ENCODE assay signal across 1 cellular context in the genomic region with DNA sequence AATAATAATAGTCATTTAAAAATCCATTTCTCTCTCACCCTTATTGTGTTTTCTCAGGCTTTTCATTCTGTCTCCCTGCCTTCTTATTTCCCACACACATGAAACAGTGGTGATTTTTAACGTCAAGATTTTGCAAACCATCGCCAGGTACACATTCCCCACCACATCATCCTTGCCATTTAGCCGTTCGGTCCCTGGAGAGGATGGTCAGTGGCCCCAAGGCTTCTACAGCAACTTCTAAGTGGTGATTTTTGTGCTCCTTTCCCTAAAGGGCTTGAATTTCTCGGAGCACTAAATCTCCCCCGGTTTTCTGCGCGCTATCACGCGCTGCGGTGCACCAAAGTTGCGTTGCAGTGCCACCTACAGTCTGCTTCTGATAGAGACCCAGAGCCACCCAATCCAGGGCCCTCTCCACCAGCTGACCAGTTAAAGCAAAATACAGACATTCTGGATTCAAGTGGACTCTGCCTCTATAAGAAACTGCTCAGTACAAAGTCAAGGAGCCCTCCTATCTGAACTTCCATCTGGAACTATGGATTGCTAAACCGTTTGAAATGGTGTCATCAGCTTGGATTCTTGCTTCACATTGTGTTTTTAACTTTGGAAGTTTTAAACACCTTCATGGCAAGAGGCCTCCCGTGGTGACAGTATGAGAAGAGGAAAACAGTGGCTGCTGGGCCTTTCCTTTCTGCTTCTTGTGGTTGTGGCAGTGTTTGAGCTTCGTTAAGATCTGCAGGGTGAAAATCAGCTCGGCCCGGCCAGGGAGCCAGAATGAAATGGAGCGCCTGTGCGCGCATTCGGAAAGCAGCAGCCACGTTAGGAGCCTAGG.
A peak's percentile ranks its signal among the peaks of the same experiment; 100 is the strongest.
TF ChIP-seq lines count a peak whose summit lies in the region.

No MANE protein-coding gene starts in this region.

TF ChIP-seq in HepG2, 621 proteins besides CTCF, POLR2A, EP300 and RAD21 (continued from another document and continues in another):
- TF ChIP-seq, protein P1, sequence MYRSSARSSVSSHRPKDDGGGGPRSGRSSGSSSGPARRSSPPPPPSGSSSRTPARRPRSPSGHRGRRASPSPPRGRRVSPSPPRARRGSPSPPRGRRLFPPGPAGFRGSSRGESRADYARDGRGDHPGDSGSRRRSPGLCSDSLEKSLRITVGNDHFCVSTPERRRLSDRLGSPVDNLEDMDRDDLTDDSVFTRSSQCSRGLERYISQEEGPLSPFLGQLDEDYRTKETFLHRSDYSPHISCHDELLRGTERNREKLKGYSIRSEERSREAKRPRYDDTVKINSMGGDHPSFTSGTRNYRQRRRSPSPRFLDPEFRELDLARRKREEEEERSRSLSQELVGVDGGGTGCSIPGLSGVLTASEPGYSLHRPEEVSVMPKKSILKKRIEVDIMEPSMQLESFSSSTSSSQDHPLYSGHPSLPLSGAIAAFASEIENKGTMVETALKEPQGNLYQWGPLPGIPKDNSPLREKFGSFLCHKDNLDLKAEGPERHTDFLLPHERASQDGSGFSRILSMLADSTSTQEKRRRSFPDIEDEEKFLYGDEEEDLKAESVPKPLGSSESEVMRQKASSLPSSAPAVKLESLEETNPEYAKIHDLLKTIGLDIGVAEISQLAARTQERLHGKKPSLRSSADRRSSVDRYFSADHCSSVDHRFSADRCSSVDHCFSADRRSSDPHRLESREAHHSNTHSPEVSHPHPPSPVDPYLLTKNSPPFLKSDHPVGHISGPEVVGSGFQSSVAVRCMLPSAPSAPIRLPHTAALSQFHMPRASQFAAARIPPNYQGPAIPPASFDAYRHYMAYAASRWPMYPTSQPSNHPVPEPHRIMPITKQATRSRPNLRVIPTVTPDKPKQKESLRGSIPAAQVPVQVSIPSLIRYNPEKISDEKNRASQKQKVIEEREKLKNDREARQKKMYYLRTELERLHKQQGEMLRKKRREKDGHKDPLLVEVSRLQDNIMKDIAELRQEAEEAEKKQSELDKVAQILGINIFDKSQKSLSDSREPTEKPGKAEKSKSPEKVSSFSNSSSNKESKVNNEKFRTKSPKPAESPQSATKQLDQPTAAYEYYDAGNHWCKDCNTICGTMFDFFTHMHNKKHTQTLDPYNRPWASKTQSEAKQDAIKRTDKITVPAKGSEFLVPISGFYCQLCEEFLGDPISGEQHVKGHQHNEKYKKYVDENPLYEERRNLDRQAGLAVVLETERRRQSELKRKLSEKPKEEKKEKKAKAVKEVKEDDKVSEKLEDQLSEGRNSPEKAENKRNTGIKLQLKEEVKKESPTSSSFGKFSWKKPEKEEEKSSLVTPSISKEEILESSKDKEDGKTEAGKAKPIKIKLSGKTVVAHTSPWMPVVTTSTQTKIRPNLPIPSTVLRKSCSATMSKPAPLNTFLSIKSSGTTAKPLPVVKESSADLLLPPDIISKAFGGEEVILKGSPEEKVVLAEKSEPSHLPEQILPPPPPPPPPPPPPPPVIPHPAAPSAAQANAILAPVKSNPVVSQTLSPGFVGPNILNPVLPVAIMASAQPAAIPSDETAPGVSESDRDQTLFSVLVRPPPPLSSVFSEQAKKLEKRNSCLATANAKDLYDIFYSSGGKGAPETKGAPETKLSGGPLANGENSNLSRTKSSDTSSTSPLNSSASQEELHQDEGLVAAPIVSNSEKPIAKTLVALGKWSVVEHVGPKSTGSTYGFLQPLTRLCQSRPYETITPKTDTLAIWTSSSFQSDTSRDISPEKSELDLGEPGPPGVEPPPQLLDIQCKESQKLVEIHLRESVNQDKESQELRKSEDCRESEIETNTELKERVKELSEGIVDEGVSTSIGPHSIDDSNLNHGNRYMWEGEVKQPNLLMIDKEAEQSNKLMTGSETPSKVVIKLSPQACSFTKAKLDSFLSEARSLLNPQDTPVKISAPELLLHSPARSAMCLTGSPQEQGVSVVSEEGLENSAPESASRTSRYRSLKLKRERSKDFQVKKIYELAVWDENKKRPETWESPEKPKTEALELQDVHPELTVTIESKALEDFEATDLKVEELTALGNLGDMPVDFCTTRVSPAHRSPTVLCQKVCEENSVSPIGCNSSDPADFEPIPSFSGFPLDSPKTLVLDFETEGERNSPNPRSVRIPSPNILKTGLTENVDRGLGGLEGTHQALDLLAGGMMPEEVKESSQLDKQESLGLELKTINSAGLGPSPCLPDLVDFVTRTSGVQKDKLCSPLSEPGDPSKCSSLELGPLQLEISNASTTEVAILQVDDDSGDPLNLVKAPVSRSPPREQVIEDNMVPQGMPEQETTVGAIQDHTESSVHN (CRISPR knock-in tag; IDR thresholded peaks at IDR 0.05): no peak
- peak; percentile 70 for TF ChIP-seq ZNF605 (CRISPR knock-in tag; IDR thresholded peaks at IDR 0.05)
- no peak; the same call in 1 of the 2 replicates for TF ChIP-seq MYC (CRISPR knock-in tag; IDR thresholded peaks at IDR 0.05; ENCODE audit: borderline replicate concordance)
- TF ChIP-seq ZNF550 (CRISPR knock-in tag; IDR thresholded peaks at IDR 0.05; ENCODE audit: borderline replicate concordance): no peak
- no peak for TF ChIP-seq NAIF1 (CRISPR knock-in tag; IDR thresholded peaks at IDR 0.05; ENCODE audit: borderline replicate concordance)
- TF ChIP-seq, protein P2, sequence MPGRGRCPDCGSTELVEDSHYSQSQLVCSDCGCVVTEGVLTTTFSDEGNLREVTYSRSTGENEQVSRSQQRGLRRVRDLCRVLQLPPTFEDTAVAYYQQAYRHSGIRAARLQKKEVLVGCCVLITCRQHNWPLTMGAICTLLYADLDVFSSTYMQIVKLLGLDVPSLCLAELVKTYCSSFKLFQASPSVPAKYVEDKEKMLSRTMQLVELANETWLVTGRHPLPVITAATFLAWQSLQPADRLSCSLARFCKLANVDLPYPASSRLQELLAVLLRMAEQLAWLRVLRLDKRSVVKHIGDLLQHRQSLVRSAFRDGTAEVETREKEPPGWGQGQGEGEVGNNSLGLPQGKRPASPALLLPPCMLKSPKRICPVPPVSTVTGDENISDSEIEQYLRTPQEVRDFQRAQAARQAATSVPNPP (CRISPR knock-in tag; IDR thresholded peaks at IDR 0.05): no peak
- TF ChIP-seq FIP1L1 (IDR thresholded peaks at IDR 0.05; ENCODE audit: borderline replicate concordance, insufficient read depth, low read depth, low read length): no peak
- TF ChIP-seq NONO (IDR thresholded peaks at IDR 0.05): no peak
- peak; percentile 41; the same call in 1 of the 2 replicates for TF ChIP-seq NONO (CRISPR knock-in tag; conservative IDR thresholded peaks at IDR 0.05)
- TF ChIP-seq ZNF570 (CRISPR knock-in tag; IDR thresholded peaks at IDR 0.05; ENCODE audit: borderline replicate concordance): no peak
- no peak for TF ChIP-seq BRCA1 (CRISPR knock-in tag; IDR thresholded peaks at IDR 0.05)
- TF ChIP-seq AGO2 (optimal IDR thresholded peaks at IDR 0.05; ENCODE audit: low read depth, low read length): no peak
- TF ChIP-seq, protein P3, sequence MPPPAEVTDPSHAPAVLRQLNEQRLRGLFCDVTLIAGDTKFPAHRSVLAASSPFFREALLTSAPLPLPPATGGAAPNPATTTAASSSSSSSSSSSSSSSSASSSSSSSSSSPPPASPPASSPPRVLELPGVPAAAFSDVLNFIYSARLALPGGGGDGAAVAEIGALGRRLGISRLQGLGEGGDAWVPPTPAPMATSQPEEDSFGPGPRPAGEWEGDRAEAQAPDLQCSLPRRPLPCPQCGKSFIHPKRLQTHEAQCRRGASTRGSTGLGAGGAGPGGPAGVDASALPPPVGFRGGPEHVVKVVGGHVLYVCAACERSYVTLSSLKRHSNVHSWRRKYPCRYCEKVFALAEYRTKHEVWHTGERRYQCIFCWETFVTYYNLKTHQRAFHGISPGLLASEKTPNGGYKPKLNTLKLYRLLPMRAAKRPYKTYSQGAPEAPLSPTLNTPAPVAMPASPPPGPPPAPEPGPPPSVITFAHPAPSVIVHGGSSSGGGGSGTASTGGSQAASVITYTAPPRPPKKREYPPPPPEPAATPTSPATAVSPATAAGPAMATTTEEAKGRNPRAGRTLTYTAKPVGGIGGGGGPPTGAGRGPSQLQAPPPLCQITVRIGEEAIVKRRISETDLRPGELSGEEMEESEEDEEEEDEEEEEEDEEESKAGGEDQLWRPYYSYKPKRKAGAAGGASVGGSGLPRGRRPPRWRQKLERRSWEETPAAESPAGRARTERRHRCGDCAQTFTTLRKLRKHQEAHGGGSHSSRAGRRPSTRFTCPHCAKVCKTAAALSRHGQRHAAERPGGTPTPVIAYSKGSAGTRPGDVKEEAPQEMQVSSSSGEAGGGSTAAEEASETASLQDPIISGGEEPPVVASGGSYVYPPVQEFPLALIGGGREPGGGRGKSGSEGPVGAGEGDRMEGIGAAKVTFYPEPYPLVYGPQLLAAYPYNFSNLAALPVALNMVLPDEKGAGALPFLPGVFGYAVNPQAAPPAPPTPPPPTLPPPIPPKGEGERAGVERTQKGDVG (CRISPR knock-in tag; IDR thresholded peaks at IDR 0.05; ENCODE audit: borderline replicate concordance): no peak
- TF ChIP-seq SCMH1 (CRISPR knock-in tag; IDR thresholded peaks at IDR 0.05; ENCODE audit: borderline replicate concordance): no peak
- TF ChIP-seq CCDC6 (CRISPR knock-in tag; IDR thresholded peaks at IDR 0.05): no peak
- no peak for TF ChIP-seq MAFK (conservative IDR thresholded peaks at IDR 0.05 in 1 of 2, IDR thresholded peaks at IDR 0.05 in 1 of 2; ENCODE audit: low read length in 2 of 2)
- TF ChIP-seq, protein P4, sequence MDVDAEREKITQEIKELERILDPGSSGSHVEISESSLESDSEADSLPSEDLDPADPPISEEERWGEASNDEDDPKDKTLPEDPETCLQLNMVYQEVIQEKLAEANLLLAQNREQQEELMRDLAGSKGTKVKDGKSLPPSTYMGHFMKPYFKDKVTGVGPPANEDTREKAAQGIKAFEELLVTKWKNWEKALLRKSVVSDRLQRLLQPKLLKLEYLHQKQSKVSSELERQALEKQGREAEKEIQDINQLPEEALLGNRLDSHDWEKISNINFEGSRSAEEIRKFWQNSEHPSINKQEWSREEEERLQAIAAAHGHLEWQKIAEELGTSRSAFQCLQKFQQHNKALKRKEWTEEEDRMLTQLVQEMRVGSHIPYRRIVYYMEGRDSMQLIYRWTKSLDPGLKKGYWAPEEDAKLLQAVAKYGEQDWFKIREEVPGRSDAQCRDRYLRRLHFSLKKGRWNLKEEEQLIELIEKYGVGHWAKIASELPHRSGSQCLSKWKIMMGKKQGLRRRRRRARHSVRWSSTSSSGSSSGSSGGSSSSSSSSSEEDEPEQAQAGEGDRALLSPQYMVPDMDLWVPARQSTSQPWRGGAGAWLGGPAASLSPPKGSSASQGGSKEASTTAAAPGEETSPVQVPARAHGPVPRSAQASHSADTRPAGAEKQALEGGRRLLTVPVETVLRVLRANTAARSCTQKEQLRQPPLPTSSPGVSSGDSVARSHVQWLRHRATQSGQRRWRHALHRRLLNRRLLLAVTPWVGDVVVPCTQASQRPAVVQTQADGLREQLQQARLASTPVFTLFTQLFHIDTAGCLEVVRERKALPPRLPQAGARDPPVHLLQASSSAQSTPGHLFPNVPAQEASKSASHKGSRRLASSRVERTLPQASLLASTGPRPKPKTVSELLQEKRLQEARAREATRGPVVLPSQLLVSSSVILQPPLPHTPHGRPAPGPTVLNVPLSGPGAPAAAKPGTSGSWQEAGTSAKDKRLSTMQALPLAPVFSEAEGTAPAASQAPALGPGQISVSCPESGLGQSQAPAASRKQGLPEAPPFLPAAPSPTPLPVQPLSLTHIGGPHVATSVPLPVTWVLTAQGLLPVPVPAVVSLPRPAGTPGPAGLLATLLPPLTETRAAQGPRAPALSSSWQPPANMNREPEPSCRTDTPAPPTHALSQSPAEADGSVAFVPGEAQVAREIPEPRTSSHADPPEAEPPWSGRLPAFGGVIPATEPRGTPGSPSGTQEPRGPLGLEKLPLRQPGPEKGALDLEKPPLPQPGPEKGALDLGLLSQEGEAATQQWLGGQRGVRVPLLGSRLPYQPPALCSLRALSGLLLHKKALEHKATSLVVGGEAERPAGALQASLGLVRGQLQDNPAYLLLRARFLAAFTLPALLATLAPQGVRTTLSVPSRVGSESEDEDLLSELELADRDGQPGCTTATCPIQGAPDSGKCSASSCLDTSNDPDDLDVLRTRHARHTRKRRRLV (CRISPR knock-in tag; IDR thresholded peaks at IDR 0.05): no peak
- TF ChIP-seq, protein P5, sequence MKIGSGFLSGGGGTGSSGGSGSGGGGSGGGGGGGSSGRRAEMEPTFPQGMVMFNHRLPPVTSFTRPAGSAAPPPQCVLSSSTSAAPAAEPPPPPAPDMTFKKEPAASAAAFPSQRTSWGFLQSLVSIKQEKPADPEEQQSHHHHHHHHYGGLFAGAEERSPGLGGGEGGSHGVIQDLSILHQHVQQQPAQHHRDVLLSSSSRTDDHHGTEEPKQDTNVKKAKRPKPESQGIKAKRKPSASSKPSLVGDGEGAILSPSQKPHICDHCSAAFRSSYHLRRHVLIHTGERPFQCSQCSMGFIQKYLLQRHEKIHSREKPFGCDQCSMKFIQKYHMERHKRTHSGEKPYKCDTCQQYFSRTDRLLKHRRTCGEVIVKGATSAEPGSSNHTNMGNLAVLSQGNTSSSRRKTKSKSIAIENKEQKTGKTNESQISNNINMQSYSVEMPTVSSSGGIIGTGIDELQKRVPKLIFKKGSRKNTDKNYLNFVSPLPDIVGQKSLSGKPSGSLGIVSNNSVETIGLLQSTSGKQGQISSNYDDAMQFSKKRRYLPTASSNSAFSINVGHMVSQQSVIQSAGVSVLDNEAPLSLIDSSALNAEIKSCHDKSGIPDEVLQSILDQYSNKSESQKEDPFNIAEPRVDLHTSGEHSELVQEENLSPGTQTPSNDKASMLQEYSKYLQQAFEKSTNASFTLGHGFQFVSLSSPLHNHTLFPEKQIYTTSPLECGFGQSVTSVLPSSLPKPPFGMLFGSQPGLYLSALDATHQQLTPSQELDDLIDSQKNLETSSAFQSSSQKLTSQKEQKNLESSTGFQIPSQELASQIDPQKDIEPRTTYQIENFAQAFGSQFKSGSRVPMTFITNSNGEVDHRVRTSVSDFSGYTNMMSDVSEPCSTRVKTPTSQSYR (CRISPR knock-in tag; IDR thresholded peaks at IDR 0.05; ENCODE audit: borderline replicate concordance): no peak
- TF ChIP-seq SP1 (IDR thresholded peaks at IDR 0.05): no peak
- TF ChIP-seq SP1 (CRISPR knock-in tag; IDR thresholded peaks at IDR 0.05): no peak; the same call in 1 of the 2 replicates
- peak; percentile 87; the same call in 1 of the 2 replicates for TF ChIP-seq ERF (CRISPR knock-in tag; IDR thresholded peaks at IDR 0.05)
- no peak for TF ChIP-seq ZNF121 (CRISPR knock-in tag; IDR thresholded peaks at IDR 0.05)
- TF ChIP-seq TBX3 (IDR thresholded peaks at IDR 0.05; ENCODE audit: borderline replicate concordance): no peak
- no peak for TF ChIP-seq ZNF720 (CRISPR knock-in tag; IDR thresholded peaks at IDR 0.05)
- TF ChIP-seq HHEX (CRISPR knock-in tag; IDR thresholded peaks at IDR 0.05): 0 out of 2 replicates have a peak, but pooled peaks have one; percentile 14
- TF ChIP-seq GZF1 (CRISPR knock-in tag; IDR thresholded peaks at IDR 0.05): no peak
- TF ChIP-seq, protein P6, sequence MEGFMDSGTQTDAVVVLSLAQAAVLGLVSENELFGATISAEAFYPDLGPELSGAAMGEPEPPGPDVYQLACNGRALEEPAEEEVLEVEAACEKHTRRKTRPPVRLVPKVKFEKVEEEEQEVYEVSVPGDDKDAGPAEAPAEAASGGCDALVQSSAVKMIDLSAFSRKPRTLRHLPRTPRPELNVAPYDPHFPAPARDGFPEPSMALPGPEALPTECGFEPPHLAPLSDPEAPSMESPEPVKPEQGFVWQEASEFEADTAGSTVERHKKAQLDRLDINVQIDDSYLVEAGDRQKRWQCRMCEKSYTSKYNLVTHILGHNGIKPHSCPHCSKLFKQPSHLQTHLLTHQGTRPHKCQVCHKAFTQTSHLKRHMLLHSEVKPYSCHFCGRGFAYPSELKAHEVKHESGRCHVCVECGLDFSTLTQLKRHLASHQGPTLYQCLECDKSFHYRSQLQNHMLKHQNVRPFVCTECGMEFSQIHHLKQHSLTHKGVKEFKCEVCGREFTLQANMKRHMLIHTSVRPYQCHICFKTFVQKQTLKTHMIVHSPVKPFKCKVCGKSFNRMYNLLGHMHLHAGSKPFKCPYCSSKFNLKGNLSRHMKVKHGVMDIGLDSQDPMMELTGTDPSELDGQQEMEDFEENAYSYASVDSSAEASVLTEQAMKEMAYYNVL (CRISPR knock-in tag; IDR thresholded peaks at IDR 0.05; ENCODE audit: borderline replicate concordance): no peak
- TF ChIP-seq SIN3A (IDR thresholded peaks at IDR 0.05; ENCODE audit: borderline replicate concordance, low read depth, low read length): no peak
